8 cellular contexts compared by ENCODE assay signal in the genomic region with DNA sequence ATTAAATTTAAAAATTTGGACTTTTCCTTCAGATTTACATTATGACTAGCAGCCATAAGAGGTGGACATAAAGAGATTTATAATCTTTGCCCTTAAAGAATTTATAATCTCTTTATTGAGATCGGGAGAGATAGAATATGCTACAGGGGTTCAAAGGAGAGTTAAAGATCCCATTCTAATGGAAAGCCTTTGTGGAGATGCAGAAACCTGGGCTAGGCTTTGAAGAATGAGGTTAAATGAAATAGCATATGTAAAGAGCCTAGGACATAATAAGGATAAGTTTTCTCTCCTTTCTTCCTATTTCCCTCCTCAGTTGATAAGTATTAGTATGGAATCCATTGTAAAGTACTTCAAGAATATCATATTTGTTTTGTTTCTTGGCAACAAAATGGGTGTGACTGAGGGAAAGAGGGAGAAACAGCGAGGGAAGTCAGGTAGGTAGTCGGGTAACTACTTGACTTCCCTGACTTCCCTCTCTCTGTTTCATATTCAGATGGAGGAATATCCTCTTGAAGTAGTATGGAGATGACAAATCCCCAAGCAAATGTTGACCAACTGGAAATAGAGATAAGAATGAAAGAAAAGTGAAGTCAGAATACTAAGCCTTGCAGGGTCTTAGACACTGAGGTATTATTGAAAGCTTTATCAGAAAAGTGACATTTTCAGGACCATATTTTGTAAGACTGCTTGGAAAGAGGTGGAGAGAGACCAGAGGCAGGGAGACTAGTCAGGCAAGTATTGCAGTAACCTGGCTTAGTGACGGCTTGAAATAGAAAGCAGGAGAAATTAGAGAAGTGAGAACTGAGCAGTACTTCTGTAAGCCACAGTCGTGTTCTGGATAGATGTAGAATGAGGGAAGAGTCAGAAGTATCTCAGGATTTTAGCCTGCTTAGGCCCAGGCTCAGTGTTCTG.
DNase-seq lines count a peak whose midpoint lies in the region; ATAC-seq, FAIRE-seq and TF ChIP-seq lines count a peak whose summit lies in the region.

No MANE protein-coding gene starts in this region.

- H3K4me3 Mint-ChIP-seq in glutamatergic neuron (ENCODE audit: unreplicated experiment) (no peak overlapping the region), type B pancreatic cell (peak overlapping the region; percentile 61)

- H3K9me3 Mint-ChIP-seq in glutamatergic neuron (ENCODE audit: unreplicated experiment) (no peaks in the 10 kb centered on the region), type B pancreatic cell (peaks cover 3% of the 10 kb centered on the region)

- H3K4me1 ChIP-seq in colonic mucosa: no peaks in the 10 kb centered on the region

- DNase-seq in GM12891 (ENCODE audit: insufficient read length, low spot score): no peak
- DNase-seq in Kasumi-1 (lab: John Stamatoyannopoulos, UW): peak; percentile 63 to 70
- no peak for DNase-seq in glutamatergic neuron
- no peak for DNase-seq in type B pancreatic cell (ENCODE audit: extremely low spot score, unreplicated experiment)
- DNase-seq in HTR-8/SVneo (ENCODE audit: insufficient read length, low spot score): no peak
- no peak for DNase-seq in colonic mucosa
- DNase-seq in NCI-H1092 (lab: John Stamatoyannopoulos, UW): no peak

- ATAC-seq in GM21825 (IDR thresholded peaks at IDR 0.05; ENCODE audit: unreplicated experiment): peak; percentile 93

- intact Hi-C loops in colonic mucosa (cut with DNase I): no loop called here

- no peaks in the 10 kb centered on the region for H3K27me3 ChIP-seq in colonic mucosa

- no peak overlapping the region for H3K27ac ChIP-seq in colonic mucosa

- FAIRE-seq in GM12891 (lab: Jason Lieb, UNC) (peak; percentile 85), HTR-8/SVneo (lab: Jason Lieb, UNC) (no peak)

- H3K27ac Mint-ChIP-seq in glutamatergic neuron (ENCODE audit: unreplicated experiment) (peak overlapping the region; percentile 2), type B pancreatic cell (peak overlapping the region; percentile 88)

- H3K4me1 Mint-ChIP-seq in glutamatergic neuron (ENCODE audit: low read depth, unreplicated experiment): peaks cover 2% of the 10 kb centered on the region
- peaks cover 24% of the 10 kb centered on the region for H3K4me1 Mint-ChIP-seq in type B pancreatic cell (ENCODE audit: unreplicated experiment)

- no peak overlapping the region for H3K9ac ChIP-seq in colonic mucosa (ENCODE audit: low read depth in 2 of 2, low read length in 2 of 2)

- TF ChIP-seq CTCF in glutamatergic neuron (IDR thresholded peaks at IDR 0.05; ENCODE audit: partially characterized antibody, unreplicated experiment): no peak
- no peak for TF ChIP-seq CTCF in type B pancreatic cell (conservative IDR thresholded peaks at IDR 0.05)
- TF ChIP-seq CTCF in colonic mucosa (IDR thresholded peaks at IDR 0.05): no peak

- H3K27me3 Mint-ChIP-seq in glutamatergic neuron (ENCODE audit: unreplicated experiment) (no peaks in the 10 kb centered on the region), type B pancreatic cell (no peaks in the 10 kb centered on the region)

- H3K36me3 Mint-ChIP-seq in glutamatergic neuron (ENCODE audit: unreplicated experiment): no peaks in the 10 kb centered on the region
- no peaks in the 10 kb centered on the region for H3K36me3 Mint-ChIP-seq in type B pancreatic cell

- TF ChIP-seq POLR2A in GM12891 (IDR thresholded peaks at IDR 0.05; ENCODE audit: low read depth, low read length): no peak

- H3K4me3 ChIP-seq in colonic mucosa: no peak overlapping the region

- no peaks in the 10 kb centered on the region for H3K9me3 ChIP-seq in colonic mucosa

- no peaks in the 10 kb centered on the region for H3K36me3 ChIP-seq in colonic mucosa

TF ChIP-seq in GM12891, 5 proteins besides CTCF, POLR2A, EP300 and RAD21:
- TF ChIP-seq TAF1 (IDR thresholded peaks at IDR 0.05; ENCODE audit: low read depth, low read length) (no peak), SPI1 (IDR thresholded peaks at IDR 0.05; ENCODE audit: low read depth, low read length) (peak; percentile 98)
TF ChIP-seq in GM12891: peak in this region for 1.

Comparison
In these comparisons a context has a peak if more than half of its experiments do, and no peak if none do; other contexts are left out.
1. DNase-seq: peak in Kasumi-1 (2 of 2); none in GM12891 (single experiment), glutamatergic neuron (single experiment), type B pancreatic cell (single experiment), HTR-8/SVneo (single experiment), colonic mucosa (single experiment) and NCI-H1092 (single experiment).